10 cellular contexts compared by ENCODE assay signal in the genomic region with DNA sequence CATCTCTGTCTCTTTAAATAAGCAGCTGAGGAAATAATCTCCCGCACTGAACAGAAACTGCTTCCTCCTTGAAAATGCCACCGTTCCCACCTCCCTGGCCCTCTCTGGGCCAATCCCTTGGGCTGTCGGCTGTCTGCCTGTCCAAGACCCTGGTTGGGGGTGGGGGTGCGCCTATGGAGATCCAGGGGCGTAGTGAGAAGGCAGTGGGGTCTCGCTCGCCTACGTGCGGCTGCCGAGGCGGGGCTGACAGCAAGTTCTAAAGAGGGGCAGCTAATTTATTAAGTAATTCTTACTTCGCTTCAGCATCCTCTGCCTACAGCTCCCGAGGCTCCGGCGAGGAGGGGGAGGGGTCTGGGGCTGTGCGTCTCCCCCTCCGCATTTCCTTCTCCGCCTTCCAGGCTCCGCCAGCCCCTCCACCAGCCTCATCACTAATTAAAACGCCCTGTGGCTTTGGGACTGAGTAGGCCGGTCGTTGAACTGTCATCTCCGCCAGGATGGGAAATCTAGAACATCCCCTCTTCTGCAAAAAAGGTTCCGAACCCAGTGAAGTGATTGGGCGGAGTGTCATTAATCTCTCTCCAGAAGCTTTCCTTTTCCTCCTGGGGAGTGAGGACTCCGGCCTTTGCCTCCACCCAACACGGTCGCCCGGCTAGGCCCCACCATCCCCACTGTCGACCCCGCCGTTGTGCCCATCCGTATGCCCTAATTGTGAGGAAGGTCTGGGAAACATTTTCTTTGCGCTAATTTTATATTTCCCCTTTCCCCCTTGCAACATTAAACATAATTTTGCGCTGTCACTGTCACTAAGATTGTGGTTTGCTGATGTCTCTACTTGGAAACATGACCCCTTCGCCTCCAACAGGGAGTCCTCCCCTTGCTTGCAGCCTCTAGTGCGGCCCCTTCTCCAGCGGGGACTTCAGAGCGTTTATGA. TPM values are rescaled to one million over a fixed set of nuclear protein-coding genes. Genes with fewer than 3 reads are reported as not detected.
DNase-seq lines count a peak whose midpoint lies in the region; ATAC-seq and TF ChIP-seq lines count a peak whose summit lies in the region.
"Had no signal": no experiment of that assay in that cellular context is flagged by ENCODE, and none has a peak within 500 bp of the region (broad histone marks: within the 10 kb centered on the region; RNA-seq: fewer than 3 reads in every experiment).

No MANE protein-coding gene starts in this region.

- intact Hi-C loops in heart right ventricle (cut with DNase I), result loop anchor here (5.0 to 10.0 kb wide), 7 partner anchors 503 to 1683 kb away; no protein-coding TSS in a partner anchor
- intact Hi-C loops in posterior vena cava (cut with DNase I), result loop anchor here (10.0 kb wide), 3 partner anchors 733 to 1173 kb away; no protein-coding TSS in a partner anchor

- TF ChIP-seq CTCF in heart right ventricle (IDR thresholded peaks at IDR 0.05), result no peak

- peaks cover 7% of the 10 kb centered on the region for H3K4me1 Mint-ChIP-seq in activated naive CD8-positive, alpha-beta T cell treated with anti-CD3 and anti-CD28 coated beads for 36 hours

- H3K27me3 ChIP-seq in adipocyte (replicated peaks; ENCODE audit: control insufficient read depth, insufficient read depth, low read length) (no peaks in the 10 kb centered on the region), heart right ventricle (peaks cover 4 to 100% (median 83%) of the 10 kb centered on the region in 7 donors)

- H3K36me3 Mint-ChIP-seq in activated naive CD8-positive, alpha-beta T cell treated with anti-CD3 and anti-CD28 coated beads for 36 hours, result no peaks in the 10 kb centered on the region
- H3K36me3 Mint-ChIP-seq: activated naive CD4-positive, alpha-beta T cell treated with anti-CD3 and anti-CD28 coated beads, Interleukin-2, amount 50 U/mL, for 24 hours had no signal

- H3K4me1 ChIP-seq in adipocyte (ENCODE audit: control insufficient read depth, insufficient read depth, low read length) (peaks cover 58% of the 10 kb centered on the region), heart right ventricle (peaks cover 0 to 85% (median 37%) of the 10 kb centered on the region in 9 donors)

- H3K9me3 ChIP-seq in adipocyte (ENCODE audit: control insufficient read depth, low read length), result no peaks in the 10 kb centered on the region
- H3K9me3 ChIP-seq in heart right ventricle, result no peaks in the 10 kb centered on the region

- DNase-seq in DMS114 treated with DMSO at 0.1 percent for 48 hours (lab: John Stamatoyannopoulos, UW; ENCODE audit: unreplicated experiment) (peak; percentile 89), adipocyte (ENCODE audit: low read depth) (no peak), heart right ventricle (peak in 1 of 2 donors; percentile 56), posterior vena cava (ENCODE audit: low spot score) (peak; percentile 87), dedifferentiated amniotic fluid mesenchymal stem cell (ENCODE audit: extremely low spot score) (no peak), epidermal melanocyte (ENCODE audit: insufficient read length, low spot score) (no peak), NCI-H2171 treated with DMSO at 0.1 percent for 48 hours (lab: John Stamatoyannopoulos, UW) (no peak)
- no peak for DNase-seq in activated naive CD8-positive, alpha-beta T cell treated with anti-CD3 and anti-CD28 coated beads for 36 hours
- DNase-seq: NCI-H187 had no signal

- H3K9ac ChIP-seq in adipocyte (ENCODE audit: low read length), result peak overlapping the region; percentile 99

- no peak overlapping the region for H3K27ac Mint-ChIP-seq in activated naive CD8-positive, alpha-beta T cell treated with anti-CD3 and anti-CD28 coated beads for 36 hours
- H3K27ac Mint-ChIP-seq: activated naive CD4-positive, alpha-beta T cell treated with anti-CD3 and anti-CD28 coated beads, Interleukin-2, amount 50 U/mL, for 24 hours had no signal

- H3K27me3 Mint-ChIP-seq in activated naive CD8-positive, alpha-beta T cell treated with anti-CD3 and anti-CD28 coated beads for 36 hours, result peaks cover 98% of the 10 kb centered on the region

- ATAC-seq in heart right ventricle, result peak; percentile 25 to 70 (median 60)

- H3K36me3 ChIP-seq in adipocyte (ENCODE audit: control insufficient read depth, insufficient read depth, low read length, severe bottlenecking), result peaks cover 26% of the 10 kb centered on the region
- peaks cover 0 to 8% (median 0%) of the 10 kb centered on the region in 9 donors for H3K36me3 ChIP-seq in heart right ventricle

- H3K9me3 Mint-ChIP-seq in activated naive CD8-positive, alpha-beta T cell treated with anti-CD3 and anti-CD28 coated beads for 36 hours, result no peaks in the 10 kb centered on the region
- H3K9me3 Mint-ChIP-seq: activated naive CD4-positive, alpha-beta T cell treated with anti-CD3 and anti-CD28 coated beads, Interleukin-2, amount 50 U/mL, for 24 hours had no signal

- peak overlapping the region; percentile 85 for H3K4me3 ChIP-seq in adipocyte (ENCODE audit: low read length)
- peak overlapping the region; percentile 7 to 81 (median 56) for H3K4me3 ChIP-seq in heart right ventricle

- WGBS in heart right ventricle, 2 donors, result 23 to 25% methylated on average over 39 of the region's 39 CpGs

- no peak overlapping the region for H3K4me3 Mint-ChIP-seq in activated naive CD8-positive, alpha-beta T cell treated with anti-CD3 and anti-CD28 coated beads for 36 hours
- H3K4me3 Mint-ChIP-seq: activated naive CD4-positive, alpha-beta T cell treated with anti-CD3 and anti-CD28 coated beads, Interleukin-2, amount 50 U/mL, for 24 hours had no signal

- H3K27ac ChIP-seq in heart right ventricle, result peak overlapping the region in 9 of 10 donors; percentile 59 to 94 (median 91)

RNA-seq across cellular contexts. Expression of a gene that starts 16.9 kb away (rescaled TPM):
- total RNA-seq in heart right ventricle (10 to 100 TPM in 8 of 10 donors, 1 to 10 TPM in 2; 8.2 to 31.7 (median 14.3) TPM), posterior vena cava (100 to 1,000 TPM; 208 to 213 TPM)
- 10 to 100 TPM; 21.1 to 22.9 TPM for polyA plus RNA-seq in heart right ventricle
- not detected for total RNA-seq in activated naive CD8-positive, alpha-beta T cell treated with anti-CD3 and anti-CD28 coated beads for 36 hours

Comparison
In these comparisons a context has a peak if more than half of its experiments do, and no peak if none do; other contexts are left out.
1. DNase-seq: peak in DMS114 treated with DMSO at 0.1 percent for 48 hours (single experiment) and posterior vena cava (single experiment); none in adipocyte (single experiment), dedifferentiated amniotic fluid mesenchymal stem cell (single experiment), epidermal melanocyte (single experiment), NCI-H2171 treated with DMSO at 0.1 percent for 48 hours (single experiment) and activated naive CD8-positive, alpha-beta T cell treated with anti-CD3 and anti-CD28 coated beads for 36 hours (single experiment).
2. RNA of a gene that starts 16.9 kb away (total RNA-seq): 208 to 213 TPM in posterior vena cava and 8.2 to 31.7 TPM in heart right ventricle; not detected in activated naive CD8-positive, alpha-beta T cell treated with anti-CD3 and anti-CD28 coated beads for 36 hours; every median in the first group is over 4 times any median in the second.